9 cellular contexts compared by ENCODE assay signal in the genomic region with DNA sequence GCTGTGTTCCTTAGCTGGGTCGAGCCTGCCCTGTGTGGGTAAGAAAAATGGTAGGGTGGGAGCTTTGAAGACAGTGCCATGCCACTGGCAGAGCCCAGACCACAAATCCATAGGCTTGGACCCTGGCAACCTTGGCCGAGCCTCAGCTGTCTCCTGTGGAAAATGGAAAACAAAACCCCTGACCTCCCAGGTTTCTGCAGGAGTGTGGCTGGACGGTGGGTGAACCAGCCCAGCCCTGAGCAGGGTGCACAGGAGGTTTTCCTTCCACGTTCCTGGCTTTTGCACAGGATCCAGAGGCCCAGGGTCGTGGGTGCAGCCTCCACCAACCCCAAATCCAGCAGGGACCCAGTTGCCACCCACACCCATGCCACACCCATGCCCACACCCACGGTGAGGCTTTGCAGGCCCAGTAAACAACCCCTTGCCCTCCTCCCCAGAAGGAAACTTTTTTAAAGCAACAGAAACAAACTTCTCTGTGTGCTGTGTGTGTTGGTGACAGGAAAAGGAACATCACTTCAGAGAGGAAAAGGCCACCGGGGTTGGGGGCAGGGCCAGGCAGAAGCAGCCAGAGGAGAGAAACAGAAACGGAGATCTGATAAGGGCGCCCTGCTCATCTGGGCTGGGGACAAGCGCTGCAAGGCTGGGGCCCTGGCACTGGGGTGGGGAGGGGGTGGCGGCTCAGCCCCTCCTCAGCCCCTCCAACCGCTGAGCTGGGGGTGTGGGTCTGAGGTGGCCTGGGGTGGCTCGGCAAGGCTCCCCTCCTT. TPM values are rescaled to one million over a fixed set of nuclear protein-coding genes. Genes with fewer than 3 reads are reported as not detected.
DNase-seq lines count a peak whose midpoint lies in the region; ATAC-seq and TF ChIP-seq lines count a peak whose summit lies in the region.
"Had no signal": no experiment of that assay in that cellular context is flagged by ENCODE, and none has a peak within 500 bp of the region (broad histone marks: within the 10 kb centered on the region; RNA-seq: fewer than 3 reads in every experiment).

No MANE protein-coding gene starts in this region.

- H3K4me3 ChIP-seq in MM.1S (ENCODE audit: low read length), result no peak overlapping the region; the same call in 1 of the 2 replicates
- H3K4me3 ChIP-seq in thymus (ENCODE audit: low read length), result peak overlapping the region; percentile 33
- no peak overlapping the region for H3K4me3 ChIP-seq in A673 (ENCODE audit: low read depth, low read length, poor library complexity, severe bottlenecking)
- H3K4me3 ChIP-seq in OCI-LY7 (ENCODE audit: low read depth, low read length, poor library complexity, severe bottlenecking), result no peak overlapping the region

- no peaks in the 10 kb centered on the region for H3K79me2 ChIP-seq in MM.1S (ENCODE audit: low read length)
- H3K79me2 ChIP-seq in OCI-LY7 (ENCODE audit: insufficient read depth, low read depth, low read length), result no peaks in the 10 kb centered on the region

- intact Hi-C loops in activated CD4-positive, alpha-beta memory T cell treated with anti-CD3 and anti-CD28 coated beads for 36 hours (cut with micrococcal nuclease), result loop anchor here (1.0 kb wide), 2 partner anchors 20 to 75 kb away; a partner anchor contains a TSS
- intact Hi-C loops in A673 (cut with micrococcal nuclease; ENCODE audit: unreplicated experiment) (no loop called here), OCI-LY7 (cut with micrococcal nuclease; ENCODE audit: unreplicated experiment) (no loop called here)

- H3K36me3 ChIP-seq in MM.1S (replicated peaks; ENCODE audit: insufficient read depth, low read length) (no peaks in the 10 kb centered on the region), thymus (ENCODE audit: control insufficient read depth, insufficient read depth) (no peaks in the 10 kb centered on the region), A673 (ENCODE audit: insufficient read depth, low read length, poor library complexity, severe bottlenecking) (no peaks in the 10 kb centered on the region), OCI-LY7 (ENCODE audit: insufficient read depth, low read length) (no peaks in the 10 kb centered on the region)

- WGBS in thymus, result 15% methylated on average over 13 of the region's 13 CpGs

- H3K27me3 ChIP-seq in MM.1S (replicated peaks; ENCODE audit: insufficient read depth, low read length), result no peaks in the 10 kb centered on the region
- H3K27me3 ChIP-seq in thymus (ENCODE audit: control insufficient read depth, insufficient read depth), result no peaks in the 10 kb centered on the region
- no peaks in the 10 kb centered on the region for H3K27me3 ChIP-seq in A673 (replicated peaks; ENCODE audit: insufficient read depth, low read depth, low read length, poor library complexity)

- peak overlapping the region; percentile 27; the same call in 1 of the 2 replicates for H3K9ac ChIP-seq in MM.1S (ENCODE audit: low read length)

- no peaks in the 10 kb centered on the region for H3K27me3 Mint-ChIP-seq in activated CD4-positive, alpha-beta memory T cell treated with anti-CD3 and anti-CD28 coated beads for 36 hours

- peak overlapping the region; percentile 54; the same call in 1 of the 2 replicates for H3K27ac ChIP-seq in MM.1S (ENCODE audit: low read length)
- peak overlapping the region; percentile 98 for H3K27ac ChIP-seq in thymus (ENCODE audit: low read depth)
- H3K27ac ChIP-seq in A673 (ENCODE audit: low read depth, low read length, poor library complexity, severe bottlenecking), result no peak overlapping the region
- no peak overlapping the region for H3K27ac ChIP-seq in OCI-LY7 (ENCODE audit: low read depth, low read length, poor library complexity, severe bottlenecking)

- ATAC-seq in HG03196 (IDR thresholded peaks at IDR 0.05; ENCODE audit: unreplicated experiment), result no peak

- H3K4me1 Mint-ChIP-seq in activated CD4-positive, alpha-beta memory T cell treated with anti-CD3 and anti-CD28 coated beads for 36 hours (ENCODE audit: low read depth), result peaks cover 46% of the 10 kb centered on the region

- H3K9me3 Mint-ChIP-seq in activated CD4-positive, alpha-beta memory T cell treated with anti-CD3 and anti-CD28 coated beads for 36 hours, result no peaks in the 10 kb centered on the region

- no peaks in the 10 kb centered on the region for H3F3A ChIP-seq in MM.1S (ENCODE audit: insufficient read depth, low read length)

- peak overlapping the region; percentile 80 for H2AFZ ChIP-seq in MM.1S (ENCODE audit: low read length)
- H2AFZ ChIP-seq in OCI-LY7 (ENCODE audit: low read length), result no peak overlapping the region

- CTCF ChIA-PET in activated CD4-positive, alpha-beta memory T cell treated with anti-CD3 and anti-CD28 coated beads for 36 hours (lab: Charles Lee), result interaction anchor here (1.1 kb wide), 1 partner anchor 327 kb away, joined by 3 read pairs; no protein-coding TSS in a partner anchor
- CTCF ChIA-PET in A673 (lab: Charles Lee), result no interaction called here
- CTCF ChIA-PET in OCI-LY7 (lab: Charles Lee; ENCODE audit: unreplicated experiment), result interaction anchor here (0.6 kb wide), 1 partner anchor 86 kb away, joined by 3 read pairs; no protein-coding TSS in a partner anchor

- H4K20me1 ChIP-seq in MM.1S (ENCODE audit: insufficient read depth, low read length) (no peaks in the 10 kb centered on the region), OCI-LY7 (ENCODE audit: insufficient read depth, low read length) (no peaks in the 10 kb centered on the region)

- no peak for TF ChIP-seq CTCF in MM.1S (IDR thresholded peaks at IDR 0.05; ENCODE audit: low read length)
- TF ChIP-seq CTCF in A673 (conservative IDR thresholded peaks at IDR 0.05; ENCODE audit: low read depth, low read length), result no peak
- TF ChIP-seq CTCF in OCI-LY7 (conservative IDR thresholded peaks at IDR 0.05; ENCODE audit: low read length), result no peak

- no peaks in the 10 kb centered on the region for H3K36me3 Mint-ChIP-seq in activated CD4-positive, alpha-beta memory T cell treated with anti-CD3 and anti-CD28 coated beads for 36 hours

- no peaks in the 10 kb centered on the region for H3K9me2 ChIP-seq in MM.1S (replicated peaks; ENCODE audit: insufficient read depth, low read length)
- H3K9me2 ChIP-seq in OCI-LY7 (ENCODE audit: insufficient read depth, low read length), result no peaks in the 10 kb centered on the region

- H3K27ac Mint-ChIP-seq in activated CD4-positive, alpha-beta memory T cell treated with anti-CD3 and anti-CD28 coated beads for 36 hours, result peak overlapping the region; percentile 86

- H3K4me1 ChIP-seq in MM.1S (ENCODE audit: low read length), result peaks cover 23% of the 10 kb centered on the region
- peaks cover 49% of the 10 kb centered on the region for H3K4me1 ChIP-seq in thymus (ENCODE audit: control insufficient read depth, insufficient read depth, low read length)
- H3K4me1 ChIP-seq in A673 (ENCODE audit: insufficient read depth, low read length, poor library complexity, severe bottlenecking), result no peaks in the 10 kb centered on the region
- no peaks in the 10 kb centered on the region for H3K4me1 ChIP-seq in OCI-LY7 (ENCODE audit: insufficient read depth, low read length, poor library complexity, severe bottlenecking)

- H3K9me3 ChIP-seq in MM.1S (replicated peaks; ENCODE audit: insufficient read depth, low read length), result no peaks in the 10 kb centered on the region
- no peaks in the 10 kb centered on the region for H3K9me3 ChIP-seq in thymus (ENCODE audit: control insufficient read depth)
- no peaks in the 10 kb centered on the region for H3K9me3 ChIP-seq in A673 (ENCODE audit: low read depth, low read length, poor library complexity, severe bottlenecking)
- H3K9me3 ChIP-seq in OCI-LY7 (ENCODE audit: low read length), result no peaks in the 10 kb centered on the region

- POLR2A ChIA-PET in activated CD4-positive, alpha-beta memory T cell treated with anti-CD3 and anti-CD28 coated beads for 36 hours (lab: Charles Lee), result interaction anchor here (0.7 kb wide), 1 partner anchor 11 kb away, joined by 3 read pairs; no protein-coding TSS in a partner anchor
- POLR2A ChIA-PET in A673 (lab: Charles Lee; ENCODE audit: low non-redundant PET) (no interaction called here), OCI-LY7 (lab: Charles Lee) (interaction anchor here (1.3 kb wide), 1 partner anchor 15 kb away, joined by 3 read pairs; no protein-coding TSS in a partner anchor)

- peak overlapping the region; percentile 26 for H3K4me3 Mint-ChIP-seq in activated CD4-positive, alpha-beta memory T cell treated with anti-CD3 and anti-CD28 coated beads for 36 hours

- H3K4me2 ChIP-seq in MM.1S (ENCODE audit: low read depth, low read length) (peak overlapping the region; percentile 55; the same call in 1 of the 2 replicates), OCI-LY7 (ENCODE audit: low read length) (no peak overlapping the region)

- DNase-seq in MM.1S (peak; percentile 31), left kidney (ENCODE audit: low read depth, low spot score) (peak; percentile 53), A673 (ENCODE audit: low spot score) (no peak), SIG-M5 treated with dmso at 0.1 percent for 504 hours (lab: John Stamatoyannopoulos, UW; ENCODE audit: unreplicated experiment) (no peak), OCI-LY7 (ENCODE audit: low spot score) (no peak)
- DNase-seq in activated CD4-positive, alpha-beta memory T cell treated with anti-CD3 and anti-CD28 coated beads for 36 hours, result peak; percentile 79
- DNase-seq: NCI-H345 had no signal

- BruUV-seq in A673 (replicated peaks; lab: Mats Ljungman, UMichigan) (no TSS peak), OCI-LY7 (replicated peaks; lab: Mats Ljungman, UMichigan) (no TSS peak)

RNA-seq across cellular contexts. Expression of a gene that starts 20.7 kb away (rescaled TPM):
- total RNA-seq in activated CD4-positive, alpha-beta memory T cell treated with anti-CD3 and anti-CD28 coated beads for 36 hours, result 10 to 100 TPM; 28.5 to 29.2 TPM
- 14.2 TPM for polyA plus RNA-seq in thymus
- 35.8 and 42.1 TPM in 2 replicates for total RNA-seq in A673 (2021)
- 18.9 and 20.4 TPM in 2 replicates for total RNA-seq in OCI-LY7 (2014; rRNA removed; shearing (Covaris generic))
- 58.3 and 66.9 TPM in 2 replicates for total RNA-seq in OCI-LY7 (2022)

Comparison
In these comparisons a context has a peak if more than half of its experiments do, and no peak if none do; other contexts are left out.
1. DNase-seq: peak in MM.1S (single experiment), activated CD4-positive, alpha-beta memory T cell treated with anti-CD3 and anti-CD28 coated beads for 36 hours (single experiment) and left kidney (single experiment); none in A673 (single experiment), SIG-M5 treated with dmso at 0.1 percent for 504 hours (single experiment) and OCI-LY7 (single experiment).
2. H3K27ac ChIP-seq: peak in MM.1S (single experiment) and thymus (single experiment); none in A673 (single experiment) and OCI-LY7 (single experiment).